1 cellular context compared by ENCODE assay signal in genomic region chr11:128906185-128907065, GRCh38.
TF ChIP-seq lines count a peak whose summit lies in the region.

No MANE protein-coding gene starts in this region.

TF ChIP-seq in WTC11, 78 proteins besides CTCF, POLR2A, EP300 and RAD21 (continued from another document):
- TF ChIP-seq AFF4 (CRISPR knock-in tag; IDR thresholded peaks at IDR 0.05; ENCODE audit: borderline replicate concordance) (no peak), ZNF423 (CRISPR knock-in tag; IDR thresholded peaks at IDR 0.05) (no peak), ZNF219 (CRISPR knock-in tag; IDR thresholded peaks at IDR 0.05; ENCODE audit: borderline replicate concordance) (no peak), ESRRA (CRISPR knock-in tag; IDR thresholded peaks at IDR 0.05; ENCODE audit: borderline replicate concordance) (no peak), ZNF138 (CRISPR knock-in tag; conservative IDR thresholded peaks at IDR 0.05) (no peak), KAT7 (CRISPR knock-in tag; IDR thresholded peaks at IDR 0.05; ENCODE audit: borderline replicate concordance) (no peak)
